16 cellular contexts compared by ENCODE assay signal in genomic region chr2:55043841-55044240, GRCh38. TPM values are rescaled to one million over a fixed set of nuclear protein-coding genes. Genes with fewer than 3 reads are reported as not detected.
DNase-seq lines count a peak whose midpoint lies in the region; ATAC-seq and TF ChIP-seq lines count a peak whose summit lies in the region.
"Had no signal": no experiment of that assay in that cellular context is flagged by ENCODE, and none has a peak within 500 bp of the region (broad histone marks: within the 10 kb centered on the region; RNA-seq: fewer than 3 reads in every experiment).

No MANE protein-coding gene starts in this region.

- in situ Hi-C loops in KBM-7 (cut with MboI; ENCODE audit: low pct_unique_long_range_greater_than_20kb, low sequenced_read_pairs) = no loop called here

- peak overlapping the region in 9 of 11 experiments; percentile 4 to 95 (median 46); a peak in 12 of 22 replicates for H3K4me2 ChIP-seq in BLaER1 treated with 17β-estradiol and CSF1 and Interleukin-3, amounts not matched to agents 10 nM and 100 nM
- H3K4me2 ChIP-seq in Loucy (ENCODE audit: low read depth, low read length, poor library complexity, severe bottlenecking) (peak overlapping the region; percentile 97), trophoblast cell (ENCODE audit: low read length) (no peak overlapping the region)

- peaks cover 79 to 100% (median 99%) of the 10 kb centered on the region in 11 experiments for H4K20me1 ChIP-seq in BLaER1 treated with 17β-estradiol and CSF1 and Interleukin-3, amounts not matched to agents 10 nM and 100 nM
- peaks cover 90% of the 10 kb centered on the region for H4K20me1 ChIP-seq in Loucy (ENCODE audit: insufficient read depth, low read length, poor library complexity, severe bottlenecking)

- H3K27ac ChIP-seq in BLaER1 treated with 17β-estradiol and CSF1 and Interleukin-3, amounts not matched to agents 10 nM and 100 nM = no peak overlapping the region
- H3K27ac ChIP-seq in trophoblast cell (ENCODE audit: low read depth, low read length) (no peak overlapping the region), WERI-Rb-1 (no peak overlapping the region)
- H3K27ac ChIP-seq: C4-2B had no signal

- WGBS in trophoblast cell (ENCODE audit: extremely low coverage, insufficient coverage, insufficient read length) = no CpG with 5 or more reads among the region's 8 CpGs

- H3K9me2 ChIP-seq in Loucy (replicated peaks; ENCODE audit: low read depth, low read length) = no peaks in the 10 kb centered on the region

- no peak overlapping the region for H4K8ac ChIP-seq in trophoblast cell (ENCODE audit: low read depth, low read length)

- H3K36me3 Mint-ChIP-seq in chondrocyte (ENCODE audit: low read depth) = peaks cover 2% of the 10 kb centered on the region

- no peak overlapping the region for H3K4me3 ChIP-seq in BLaER1 treated with 17β-estradiol and CSF1 and Interleukin-3, amounts not matched to agents 10 nM and 100 nM
- H3K4me3 ChIP-seq in Loucy (ENCODE audit: low read length, poor library complexity, severe bottlenecking) (no peak overlapping the region), trophoblast cell (ENCODE audit: low read depth, low read length) (no peak overlapping the region), WERI-Rb-1 (ENCODE audit: low read depth, low read length) (no peak overlapping the region)

- peaks cover 24 to 83% (median 32%) of the 10 kb centered on the region in 10 experiments for H3K4me1 ChIP-seq in BLaER1 treated with 17β-estradiol and CSF1 and Interleukin-3, amounts not matched to agents 10 nM and 100 nM
- peaks cover 52% of the 10 kb centered on the region for H3K4me1 ChIP-seq in Loucy (ENCODE audit: insufficient read depth, low read length, poor library complexity, severe bottlenecking)
- H3K4me1 ChIP-seq in trophoblast cell (ENCODE audit: control insufficient read depth in 1 of 2, insufficient read depth in 2 of 2, low read length in 2 of 2) = peaks cover 3 to 4% of the 10 kb centered on the region in 2 experiments

- no peak overlapping the region for H3K18ac ChIP-seq in trophoblast cell (ENCODE audit: low read length)

- ATAC-seq in sciatic nerve = no peak
- ATAC-seq: HCT116 had no signal

- H2BK5ac ChIP-seq in trophoblast cell (ENCODE audit: low read depth, low read length, poor library complexity) = no peak overlapping the region

- TF ChIP-seq CTCF in Loucy (conservative IDR thresholded peaks at IDR 0.05; ENCODE audit: low read length) (no peak), chondrocyte (IDR thresholded peaks at IDR 0.05) (no peak), WERI-Rb-1 (IDR thresholded peaks at IDR 0.05; ENCODE audit: low read depth, low read length) (no peak)

- H3K9ac ChIP-seq in BLaER1 treated with 17β-estradiol and CSF1 and Interleukin-3, amounts not matched to agents 10 nM and 100 nM = no peak overlapping the region
- no peak overlapping the region for H3K9ac ChIP-seq in Loucy (ENCODE audit: low read depth, low read length, poor library complexity, severe bottlenecking)
- H3K9ac ChIP-seq in trophoblast cell (ENCODE audit: low read length) = no peak overlapping the region

- no peaks in the 10 kb centered on the region for H3K27me3 ChIP-seq in BLaER1 treated with 17β-estradiol and CSF1 and Interleukin-3, amounts not matched to agents 10 nM and 100 nM
- H3K27me3 ChIP-seq in Loucy (ENCODE audit: insufficient read depth, low read length, poor library complexity, severe bottlenecking) = no peaks in the 10 kb centered on the region
- no peaks in the 10 kb centered on the region for H3K27me3 ChIP-seq in trophoblast cell (ENCODE audit: insufficient read depth, low read length)
- H3K27me3 ChIP-seq in WERI-Rb-1 (ENCODE audit: insufficient read depth, low read depth, severe bottlenecking) = no peaks in the 10 kb centered on the region

- H3F3A ChIP-seq in Loucy (ENCODE audit: low read depth) = no peaks in the 10 kb centered on the region

- no peaks in the 10 kb centered on the region for H3K9me3 Mint-ChIP-seq in chondrocyte (ENCODE audit: low read depth)

- H3K23ac ChIP-seq in trophoblast cell (ENCODE audit: low read length) = no peak overlapping the region

- H3K27ac Mint-ChIP-seq in chondrocyte (ENCODE audit: unreplicated experiment) = peak overlapping the region; percentile 66
- H3K27ac Mint-ChIP-seq: B cell; CD4-positive, alpha-beta memory T cell had no signal

- H2BK120ac ChIP-seq in trophoblast cell (ENCODE audit: insufficient read depth, low read length, poor library complexity) = no peak overlapping the region

- peaks cover 2% of the 10 kb centered on the region for H3K79me1 ChIP-seq in trophoblast cell (ENCODE audit: low read length)

- peaks cover 6 to 98% (median 64%) of the 10 kb centered on the region in 11 experiments; a peak in 21 of 22 replicates for H3K36me3 ChIP-seq in BLaER1 treated with 17β-estradiol and CSF1 and Interleukin-3, amounts not matched to agents 10 nM and 100 nM
- H3K36me3 ChIP-seq in Loucy (ENCODE audit: insufficient read depth, low read length) (no peaks in the 10 kb centered on the region), trophoblast cell (ENCODE audit: control insufficient read depth in 1 of 2, insufficient read depth in 2 of 2, low read length in 2 of 2) (no peaks in the 10 kb centered on the region), WERI-Rb-1 (peaks cover 13% of the 10 kb centered on the region)

- peak overlapping the region; percentile 71 for H3K4ac ChIP-seq in trophoblast cell (ENCODE audit: low read depth, low read length)

- H3K14ac ChIP-seq in trophoblast cell (ENCODE audit: low read length) = no peak overlapping the region

- H4K12ac ChIP-seq in trophoblast cell (ENCODE audit: low read depth, low read length) = no peak overlapping the region

- peaks cover 74% of the 10 kb centered on the region for H3K4me1 Mint-ChIP-seq in chondrocyte (ENCODE audit: low read depth)

- H2BK12ac ChIP-seq in trophoblast cell (ENCODE audit: low read length) = no peak overlapping the region

- peaks cover 0 to 50% (median 33%) of the 10 kb centered on the region in 11 experiments; a peak in 20 of 22 replicates for H3K9me3 ChIP-seq in BLaER1 treated with 17β-estradiol and CSF1 and Interleukin-3, amounts not matched to agents 10 nM and 100 nM (replicated peaks in 1 of 11)
- H3K9me3 ChIP-seq in Loucy (ENCODE audit: insufficient read depth, low read depth, low read length) (no peaks in the 10 kb centered on the region), trophoblast cell (ENCODE audit: insufficient read depth, low read depth, low read length) (no peaks in the 10 kb centered on the region), WERI-Rb-1 (ENCODE audit: severe bottlenecking) (no peaks in the 10 kb centered on the region)

- DNase-seq in chondrocyte (ENCODE audit: low spot score) (no peak), trophoblast cell (no peak), KBM-7 (no peak), sciatic nerve (ENCODE audit: low spot score) (no peak), WERI-Rb-1 (no peak)
- DNase-seq in activated CD8-positive, alpha-beta memory T cell treated with anti-CD3 and anti-CD28 coated beads for 24 hours = no peak
- DNase-seq: ACHN; CD4-positive, alpha-beta memory T cell; DMS79; EL; GM23248 had no signal

- H3K27me3 Mint-ChIP-seq in chondrocyte (ENCODE audit: low read depth) = no peaks in the 10 kb centered on the region
- H3K27me3 Mint-ChIP-seq: B cell; CD4-positive, alpha-beta memory T cell had no signal

- no peak overlapping the region for H2AK5ac ChIP-seq in trophoblast cell (ENCODE audit: low read length)

- intact Hi-C loops in sciatic nerve (cut with DNase I) = no loop called here

- H2AFZ ChIP-seq in Loucy (ENCODE audit: low read length) (no peak overlapping the region), trophoblast cell (ENCODE audit: insufficient read depth, low read length, poor library complexity) (no peak overlapping the region)
- H2AFZ ChIP-seq: GM23248 had no signal

- peaks cover 98% of the 10 kb centered on the region for H3K79me2 ChIP-seq in Loucy (ENCODE audit: insufficient read depth, low read length)
- H3K79me2 ChIP-seq in trophoblast cell (ENCODE audit: control insufficient read depth, insufficient read depth, low read length, poor library complexity) = peaks cover 17% of the 10 kb centered on the region

- no peak overlapping the region for H4K91ac ChIP-seq in trophoblast cell (ENCODE audit: low read depth, low read length)

- no peak overlapping the region for H3K4me3 Mint-ChIP-seq in chondrocyte (ENCODE audit: unreplicated experiment)
- H3K4me3 Mint-ChIP-seq: B cell; CD4-positive, alpha-beta memory T cell had no signal

RNA-seq across cellular contexts. Expression of gene RTN4, which starts 6.4 kb away (rescaled TPM):
- 560 to 819 TPM (median 766 TPM) in 3 replicates for total RNA-seq in chondrocyte
- polyA plus RNA-seq in trophoblast cell (2013) = 687 and 700 TPM in 2 replicates
- 254 TPM for total RNA-seq in sciatic nerve
